ENCODE assay signal across 8 cellular contexts in the genomic region with DNA sequence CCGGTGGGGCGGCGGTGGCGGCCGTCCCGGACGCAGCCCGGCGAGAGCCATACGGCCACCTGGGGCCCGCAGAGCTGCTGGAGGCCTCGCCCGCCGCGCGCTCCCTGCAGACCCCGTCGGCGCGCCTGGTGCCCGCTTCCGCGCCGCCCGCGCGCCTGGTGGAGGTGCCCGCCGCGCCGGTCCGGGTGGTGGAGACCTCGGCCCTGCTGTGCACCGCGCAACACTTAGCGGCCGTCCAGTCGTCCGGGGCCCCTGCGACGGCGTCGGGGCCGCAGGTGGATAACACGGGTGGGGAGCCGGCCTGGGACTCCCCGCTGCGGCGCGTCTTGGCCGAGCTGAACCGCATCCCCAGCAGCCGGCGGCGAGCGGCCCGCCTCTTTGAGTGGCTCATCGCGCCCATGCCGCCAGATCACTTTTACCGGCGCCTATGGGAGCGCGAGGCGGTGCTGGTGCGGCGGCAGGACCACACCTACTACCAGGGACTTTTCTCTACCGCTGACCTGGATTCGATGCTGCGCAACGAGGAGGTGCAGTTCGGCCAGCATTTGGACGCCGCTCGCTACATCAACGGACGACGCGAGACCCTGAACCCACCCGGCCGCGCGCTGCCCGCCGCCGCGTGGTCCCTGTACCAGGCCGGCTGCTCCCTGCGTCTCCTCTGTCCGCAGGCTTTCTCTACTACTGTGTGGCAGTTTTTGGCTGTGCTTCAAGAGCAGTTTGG. TPM values are rescaled to one million over a fixed set of nuclear protein-coding genes. Genes with fewer than 3 reads are reported as not detected.
A peak's percentile ranks its signal among the peaks of the same experiment; 100 is the strongest.
DNase-seq lines count a peak whose midpoint lies in the region; ATAC-seq and TF ChIP-seq lines count a peak whose summit lies in the region.

No MANE protein-coding gene starts in this region.

- peak; percentile 42 for ATAC-seq in HG02981 (IDR thresholded peaks at IDR 0.05; ENCODE audit: unreplicated experiment)

- TF ChIP-seq CTCF in dorsolateral prefrontal cortex (IDR thresholded peaks at IDR 0.05 in 54 of 56, conservative IDR thresholded peaks at IDR 0.05 in 2 of 56; ENCODE audit: low read depth in 1 of 56, partially characterized antibody in 56 of 56): no peak

- H3K4me3 ChIP-seq in dorsolateral prefrontal cortex: peak overlapping the region; percentile 62 to 90 (median 80)
- peak overlapping the region; percentile 62 for H3K4me3 ChIP-seq in mesodermal cell (ENCODE audit: extremely low read depth, insufficient read depth, low read length, poor library complexity, severe bottlenecking)

- H3K27ac ChIP-seq in dorsolateral prefrontal cortex (peak overlapping the region in 57 of 59 donors; percentile 19 to 93 (median 84)), mesodermal cell (ENCODE audit: low read depth, low read length, severe bottlenecking) (peak overlapping the region; percentile 62)

- peaks cover 12% of the 10 kb centered on the region for H3K4me1 ChIP-seq in mesodermal cell (ENCODE audit: control insufficient read depth, insufficient read depth, low read length, poor library complexity, severe bottlenecking)

- 2 to 3% methylated on average over 86 to 90 of the region's 90 CpGs for WGBS in mesodermal cell (ENCODE audit: insufficient coverage in 2 of 2), 2 experiments

- no peaks in the 10 kb centered on the region for H3K27me3 ChIP-seq in dorsolateral prefrontal cortex

- DNase-seq in NCI-H524 (lab: John Stamatoyannopoulos, UW): peak; percentile 61 to 72
- no peak for DNase-seq in NCI-H524 treated with DMSO at 0.1 percent for 48 hours (lab: John Stamatoyannopoulos, UW)
- peak; percentile 73 for DNase-seq in NCI-H2227 (lab: John Stamatoyannopoulos, UW; ENCODE audit: unreplicated experiment)
- DNase-seq in activated CD4-positive, alpha-beta T cell treated with anti-CD3 and anti-CD28 coated beads, Interleukin-2, amount 50 U/mL, for 4 hours: peak; percentile 58 to 65
- DNase-seq in dorsolateral prefrontal cortex: peak in 9 of 10 donors; percentile 33 to 72 (median 61)
- DNase-seq in stimulated activated CD8-positive, alpha-beta memory T cell treated with anti-CD3 and anti-CD28 coated beads, Interleukin-2, amount 100 ng/mL, for 48 hours (ENCODE audit: low read depth in 2 of 2): peak; percentile 59 to 69

- H3K9me3 ChIP-seq in mesodermal cell (ENCODE audit: control insufficient read depth, low read length): no peaks in the 10 kb centered on the region

- H3K36me3 ChIP-seq in mesodermal cell (ENCODE audit: control insufficient read depth, insufficient read depth, low read length): peaks cover 15% of the 10 kb centered on the region

- intact Hi-C loops in dorsolateral prefrontal cortex (cut with DNase I): loop anchor here (2.0 to 10.0 kb wide), 4 partner anchors 33 to 437 kb away; partner anchors contain the start of genes NUMB (in 1 of the 2), PNMA1 (in 1 of the 2) and RBM25 (in 1 of the 2)

RNA-seq across cellular contexts. Expression of gene RIOX1, which starts 0.7 kb away (rescaled TPM):
- total RNA-seq in dorsolateral prefrontal cortex: 10 to 100 TPM in 118 of 120 experiments, 1 to 10 TPM in 2; 9.3 to 18.4 (median 13.5) TPM
- polyA plus RNA-seq in mesodermal cell (2013, experiment 1 of 2): 8.3 TPM
- polyA plus RNA-seq in mesodermal cell (2013, experiment 2 of 2): 7.9 TPM

RNA-seq across cellular contexts. Expression of gene NUMB, which starts 33.1 kb away (rescaled TPM):
- total RNA-seq in dorsolateral prefrontal cortex: 10 to 100 TPM; 49.2 to 92.1 (median 68.4) TPM
- 60.9 TPM for polyA plus RNA-seq in mesodermal cell (2013, experiment 1 of 2)
- polyA plus RNA-seq in mesodermal cell (2013, experiment 2 of 2): 56.9 TPM

RNA-seq across cellular contexts. Expression of gene ACOT1, which starts 45.5 kb away (rescaled TPM):
- 10 to 100 TPM in 48 of 120 experiments, 1 to 10 TPM in 72; 1.3 to 25.8 (median 9.0) TPM for total RNA-seq in dorsolateral prefrontal cortex
- polyA plus RNA-seq in mesodermal cell (2013, experiment 1 of 2): 4.5 TPM
- 3.4 TPM for polyA plus RNA-seq in mesodermal cell (2013, experiment 2 of 2)
